1 cellular context compared by ENCODE assay signal in the genomic region with DNA sequence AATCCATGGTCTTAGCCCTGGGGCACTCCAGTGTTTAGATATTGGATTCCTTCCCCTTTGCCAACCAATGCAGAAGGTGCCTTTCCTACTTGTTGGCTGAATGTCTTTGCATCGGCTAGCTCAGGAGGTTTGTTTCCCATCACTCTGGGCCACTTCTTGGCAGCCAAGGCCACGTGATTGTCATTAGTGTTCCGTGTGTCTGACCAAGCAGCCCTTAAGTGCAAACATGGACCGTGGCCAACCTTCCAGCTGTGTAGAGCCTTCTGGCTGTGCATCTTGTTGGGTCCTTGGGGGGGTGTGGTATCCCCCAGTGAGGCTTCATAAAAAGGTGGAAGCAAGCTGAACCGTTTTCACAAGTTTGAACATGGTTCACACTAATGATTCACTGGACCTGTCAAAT.
TF ChIP-seq lines count a peak whose summit lies in the region.

No MANE protein-coding gene starts in this region.

TF ChIP-seq in K562, 482 proteins besides CTCF, POLR2A, EP300 and RAD21 (continued from another document):
- TF ChIP-seq, protein P1, sequence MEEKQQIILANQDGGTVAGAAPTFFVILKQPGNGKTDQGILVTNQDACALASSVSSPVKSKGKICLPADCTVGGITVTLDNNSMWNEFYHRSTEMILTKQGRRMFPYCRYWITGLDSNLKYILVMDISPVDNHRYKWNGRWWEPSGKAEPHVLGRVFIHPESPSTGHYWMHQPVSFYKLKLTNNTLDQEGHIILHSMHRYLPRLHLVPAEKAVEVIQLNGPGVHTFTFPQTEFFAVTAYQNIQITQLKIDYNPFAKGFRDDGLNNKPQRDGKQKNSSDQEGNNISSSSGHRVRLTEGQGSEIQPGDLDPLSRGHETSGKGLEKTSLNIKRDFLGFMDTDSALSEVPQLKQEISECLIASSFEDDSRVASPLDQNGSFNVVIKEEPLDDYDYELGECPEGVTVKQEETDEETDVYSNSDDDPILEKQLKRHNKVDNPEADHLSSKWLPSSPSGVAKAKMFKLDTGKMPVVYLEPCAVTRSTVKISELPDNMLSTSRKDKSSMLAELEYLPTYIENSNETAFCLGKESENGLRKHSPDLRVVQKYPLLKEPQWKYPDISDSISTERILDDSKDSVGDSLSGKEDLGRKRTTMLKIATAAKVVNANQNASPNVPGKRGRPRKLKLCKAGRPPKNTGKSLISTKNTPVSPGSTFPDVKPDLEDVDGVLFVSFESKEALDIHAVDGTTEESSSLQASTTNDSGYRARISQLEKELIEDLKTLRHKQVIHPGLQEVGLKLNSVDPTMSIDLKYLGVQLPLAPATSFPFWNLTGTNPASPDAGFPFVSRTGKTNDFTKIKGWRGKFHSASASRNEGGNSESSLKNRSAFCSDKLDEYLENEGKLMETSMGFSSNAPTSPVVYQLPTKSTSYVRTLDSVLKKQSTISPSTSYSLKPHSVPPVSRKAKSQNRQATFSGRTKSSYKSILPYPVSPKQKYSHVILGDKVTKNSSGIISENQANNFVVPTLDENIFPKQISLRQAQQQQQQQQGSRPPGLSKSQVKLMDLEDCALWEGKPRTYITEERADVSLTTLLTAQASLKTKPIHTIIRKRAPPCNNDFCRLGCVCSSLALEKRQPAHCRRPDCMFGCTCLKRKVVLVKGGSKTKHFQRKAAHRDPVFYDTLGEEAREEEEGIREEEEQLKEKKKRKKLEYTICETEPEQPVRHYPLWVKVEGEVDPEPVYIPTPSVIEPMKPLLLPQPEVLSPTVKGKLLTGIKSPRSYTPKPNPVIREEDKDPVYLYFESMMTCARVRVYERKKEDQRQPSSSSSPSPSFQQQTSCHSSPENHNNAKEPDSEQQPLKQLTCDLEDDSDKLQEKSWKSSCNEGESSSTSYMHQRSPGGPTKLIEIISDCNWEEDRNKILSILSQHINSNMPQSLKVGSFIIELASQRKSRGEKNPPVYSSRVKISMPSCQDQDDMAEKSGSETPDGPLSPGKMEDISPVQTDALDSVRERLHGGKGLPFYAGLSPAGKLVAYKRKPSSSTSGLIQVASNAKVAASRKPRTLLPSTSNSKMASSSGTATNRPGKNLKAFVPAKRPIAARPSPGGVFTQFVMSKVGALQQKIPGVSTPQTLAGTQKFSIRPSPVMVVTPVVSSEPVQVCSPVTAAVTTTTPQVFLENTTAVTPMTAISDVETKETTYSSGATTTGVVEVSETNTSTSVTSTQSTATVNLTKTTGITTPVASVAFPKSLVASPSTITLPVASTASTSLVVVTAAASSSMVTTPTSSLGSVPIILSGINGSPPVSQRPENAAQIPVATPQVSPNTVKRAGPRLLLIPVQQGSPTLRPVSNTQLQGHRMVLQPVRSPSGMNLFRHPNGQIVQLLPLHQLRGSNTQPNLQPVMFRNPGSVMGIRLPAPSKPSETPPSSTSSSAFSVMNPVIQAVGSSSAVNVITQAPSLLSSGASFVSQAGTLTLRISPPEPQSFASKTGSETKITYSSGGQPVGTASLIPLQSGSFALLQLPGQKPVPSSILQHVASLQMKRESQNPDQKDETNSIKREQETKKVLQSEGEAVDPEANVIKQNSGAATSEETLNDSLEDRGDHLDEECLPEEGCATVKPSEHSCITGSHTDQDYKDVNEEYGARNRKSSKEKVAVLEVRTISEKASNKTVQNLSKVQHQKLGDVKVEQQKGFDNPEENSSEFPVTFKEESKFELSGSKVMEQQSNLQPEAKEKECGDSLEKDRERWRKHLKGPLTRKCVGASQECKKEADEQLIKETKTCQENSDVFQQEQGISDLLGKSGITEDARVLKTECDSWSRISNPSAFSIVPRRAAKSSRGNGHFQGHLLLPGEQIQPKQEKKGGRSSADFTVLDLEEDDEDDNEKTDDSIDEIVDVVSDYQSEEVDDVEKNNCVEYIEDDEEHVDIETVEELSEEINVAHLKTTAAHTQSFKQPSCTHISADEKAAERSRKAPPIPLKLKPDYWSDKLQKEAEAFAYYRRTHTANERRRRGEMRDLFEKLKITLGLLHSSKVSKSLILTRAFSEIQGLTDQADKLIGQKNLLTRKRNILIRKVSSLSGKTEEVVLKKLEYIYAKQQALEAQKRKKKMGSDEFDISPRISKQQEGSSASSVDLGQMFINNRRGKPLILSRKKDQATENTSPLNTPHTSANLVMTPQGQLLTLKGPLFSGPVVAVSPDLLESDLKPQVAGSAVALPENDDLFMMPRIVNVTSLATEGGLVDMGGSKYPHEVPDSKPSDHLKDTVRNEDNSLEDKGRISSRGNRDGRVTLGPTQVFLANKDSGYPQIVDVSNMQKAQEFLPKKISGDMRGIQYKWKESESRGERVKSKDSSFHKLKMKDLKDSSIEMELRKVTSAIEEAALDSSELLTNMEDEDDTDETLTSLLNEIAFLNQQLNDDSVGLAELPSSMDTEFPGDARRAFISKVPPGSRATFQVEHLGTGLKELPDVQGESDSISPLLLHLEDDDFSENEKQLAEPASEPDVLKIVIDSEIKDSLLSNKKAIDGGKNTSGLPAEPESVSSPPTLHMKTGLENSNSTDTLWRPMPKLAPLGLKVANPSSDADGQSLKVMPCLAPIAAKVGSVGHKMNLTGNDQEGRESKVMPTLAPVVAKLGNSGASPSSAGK (IDR thresholded peaks at IDR 0.05), result no peak
- TF ChIP-seq CHD1 (IDR thresholded peaks at IDR 0.05; ENCODE audit: low read length) (no peak), CXXC5 (CRISPR knock-in tag; IDR thresholded peaks at IDR 0.05) (no peak), TAF1 (IDR thresholded peaks at IDR 0.05; ENCODE audit: control insufficient read depth, extremely low read depth, insufficient read depth, low read length, severe bottlenecking) (no peak), MYC (IDR thresholded peaks at IDR 0.05; ENCODE audit: low read depth, low read length) (no peak), MYC (CRISPR knock-in tag; IDR thresholded peaks at IDR 0.05; ENCODE audit: borderline replicate concordance, low read depth) (no peak), COPS2 (conservative IDR thresholded peaks at IDR 0.05) (no peak), RAD51 (IDR thresholded peaks at IDR 0.05; ENCODE audit: borderline replicate concordance, low read depth) (peak; percentile 43; the same call in 1 of the 2 replicates)
